9 cellular contexts compared by ENCODE assay signal in genomic region chr2:227870710-227871374, GRCh38. TPM values are rescaled to one million over a fixed set of nuclear protein-coding genes. Genes with fewer than 3 reads are reported as not detected.
DNase-seq lines count a peak whose midpoint lies in the region; ATAC-seq, FAIRE-seq and TF ChIP-seq lines count a peak whose summit lies in the region.
"Had no signal": no experiment of that assay in that cellular context is flagged by ENCODE, and none has a peak within 500 bp of the region (broad histone marks: within the 10 kb centered on the region; RNA-seq: fewer than 3 reads in every experiment).

No MANE protein-coding gene starts in this region.

- CTCF ChIA-PET in CD8-positive, alpha-beta memory T cell (lab: Charles Lee) = no interaction called here

- H3K4me3 ChIP-seq in cardiac muscle cell = peak overlapping the region; percentile 32
- no peak overlapping the region for H3K4me3 ChIP-seq in CD8-positive, alpha-beta memory T cell (ENCODE audit: low read length)

- FAIRE-seq in urothelium cell line (lab: Jason Lieb, UNC) = no peak

- peaks cover 15% of the 10 kb centered on the region for H3K4me1 Mint-ChIP-seq in chondrocyte (ENCODE audit: low read depth)
- H3K4me1 Mint-ChIP-seq in CD8-positive, alpha-beta memory T cell = no peaks in the 10 kb centered on the region

- H3K27ac ChIP-seq in cardiac muscle cell = no peak overlapping the region
- no peak overlapping the region for H3K27ac ChIP-seq in CD8-positive, alpha-beta memory T cell (ENCODE audit: low read depth, low read length)

- H3K9me3 Mint-ChIP-seq in chondrocyte (ENCODE audit: low read depth) = no peaks in the 10 kb centered on the region
- no peaks in the 10 kb centered on the region for H3K9me3 Mint-ChIP-seq in CD8-positive, alpha-beta memory T cell

- H3K9me3 ChIP-seq in cardiac muscle cell (ENCODE audit: low read depth) = no peaks in the 10 kb centered on the region
- no peaks in the 10 kb centered on the region for H3K9me3 ChIP-seq in CD8-positive, alpha-beta memory T cell (ENCODE audit: low read length)

- peak in 1 of 2 donors; percentile 92 for DNase-seq in cardiac muscle cell (ENCODE audit: low read depth in 1 of 2, low spot score in 1 of 2)
- DNase-seq in cardiac septum (ENCODE audit: low spot score) = no peak
- no peak for DNase-seq in chondrocyte (ENCODE audit: low spot score)
- peak; percentile 41 for DNase-seq in kidney glomerular epithelial cell (lab: John Stamatoyannopoulos, UW)
- DNase-seq in urothelium cell line (ENCODE audit: low spot score) = peak; percentile 73
- no peak for DNase-seq in CD8-positive, alpha-beta memory T cell
- DNase-seq in activated CD8-positive, alpha-beta memory T cell treated with anti-CD3 and anti-CD28 coated beads, Interleukin-2, amount 50 U/mL, for 4 hours = no peak

- POLR2A ChIA-PET in CD8-positive, alpha-beta memory T cell (lab: Charles Lee) = no interaction called here

- H3K27ac Mint-ChIP-seq in chondrocyte (ENCODE audit: unreplicated experiment) = peak overlapping the region; percentile 52
- H3K27ac Mint-ChIP-seq in CD8-positive, alpha-beta memory T cell = no peak overlapping the region

- H3K27me3 ChIP-seq in cardiac muscle cell = peaks cover 11% of the 10 kb centered on the region
- no peaks in the 10 kb centered on the region for H3K27me3 ChIP-seq in CD8-positive, alpha-beta memory T cell (ENCODE audit: insufficient read depth, low read length, poor library complexity, severe bottlenecking)

- intact Hi-C loops in cardiac septum (cut with DNase I) = no loop called here

- H3K36me3 Mint-ChIP-seq in chondrocyte (ENCODE audit: low read depth) = no peaks in the 10 kb centered on the region
- H3K36me3 Mint-ChIP-seq in CD8-positive, alpha-beta memory T cell = peaks cover 0 to 1% (median 0%) of the 10 kb centered on the region in 3 donors

- peak overlapping the region; percentile 60 for H3K4me3 Mint-ChIP-seq in chondrocyte (ENCODE audit: unreplicated experiment)
- peak overlapping the region in 1 of 7 donors; percentile 46 for H3K4me3 Mint-ChIP-seq in CD8-positive, alpha-beta memory T cell

- no peaks in the 10 kb centered on the region for H3K4me1 ChIP-seq in cardiac muscle cell (ENCODE audit: low read depth)
- H3K4me1 ChIP-seq in CD8-positive, alpha-beta memory T cell (ENCODE audit: insufficient read depth, low read length) = no peaks in the 10 kb centered on the region

- TF ChIP-seq CTCF in cardiac muscle cell (IDR thresholded peaks at IDR 0.05; ENCODE audit: low read depth, low read length) = no peak
- TF ChIP-seq CTCF in chondrocyte (IDR thresholded peaks at IDR 0.05) = no peak

- no peaks in the 10 kb centered on the region for H3K27me3 Mint-ChIP-seq in chondrocyte (ENCODE audit: low read depth)
- H3K27me3 Mint-ChIP-seq in CD8-positive, alpha-beta memory T cell = peaks cover 8 to 36% of the 10 kb centered on the region in 2 donors

- no peak for ATAC-seq in HG03442 (IDR thresholded peaks at IDR 0.05; ENCODE audit: unreplicated experiment)

- no peaks in the 10 kb centered on the region for H3K36me3 ChIP-seq in cardiac muscle cell
- no peaks in the 10 kb centered on the region for H3K36me3 ChIP-seq in CD8-positive, alpha-beta memory T cell (ENCODE audit: insufficient read depth, low read length)

RNA-seq across cellular contexts. Expression of gene DAW1, which starts 0.6 kb away (rescaled TPM):
- total RNA-seq in cardiac muscle cell = 0.46 and 0.57 TPM in 2 replicates
- polyA plus RNA-seq in cardiac muscle cell = 0.59 TPM in 1 of 2 replicates, not detected in the other
- total RNA-seq in cardiac septum = not detected
- total RNA-seq in chondrocyte = 0.28 to 0.65 TPM (median 0.47 TPM) in 3 replicates
- not detected for total RNA-seq in CD8-positive, alpha-beta memory T cell
- not detected for polyA plus RNA-seq in CD8-positive, alpha-beta memory T cell
- total RNA-seq: liver had no signal
- polyA plus RNA-seq: liver had no signal

RNA-seq across cellular contexts. Expression of gene CCL20, which starts 57.2 kb away (rescaled TPM):
- total RNA-seq in cardiac muscle cell (not detected in 2 replicates), cardiac septum (not detected), chondrocyte (0.45 to 1.9 TPM (median 0.79 TPM) in 3 replicates)
- polyA plus RNA-seq in cardiac muscle cell = 0.21 TPM in 1 of 2 replicates, not detected in the other
- total RNA-seq in CD8-positive, alpha-beta memory T cell = 1 to 10 TPM; 3.5 to 5.0 TPM
- 0.63 TPM for polyA plus RNA-seq in CD8-positive, alpha-beta memory T cell

Comparison
In these comparisons a context has a peak if more than half of its experiments do, and no peak if none do; other contexts are left out.
1. DNase-seq: peak in kidney glomerular epithelial cell (single experiment) and urothelium cell line (single experiment); none in cardiac septum (single experiment), chondrocyte (single experiment), CD8-positive, alpha-beta memory T cell (0 of 5) and activated CD8-positive, alpha-beta memory T cell treated with anti-CD3 and anti-CD28 coated beads, Interleukin-2, amount 50 U/mL, for 4 hours (single experiment).